Comparison of ENCODE assay signal across 30 cellular contexts in genomic region chr4:16846520-16847117, GRCh38. TPM values are rescaled to one million over a fixed set of nuclear protein-coding genes. Genes with fewer than 3 reads are reported as not detected.
"Had no signal": no experiment of that assay in that cellular context is flagged by ENCODE, and none has a peak within 500 bp of the region (broad histone marks: within the 10 kb centered on the region; RNA-seq: fewer than 3 reads in every experiment).

No MANE protein-coding gene starts in this region.

- H3K79me2 ChIP-seq: hepatocyte had no signal

- FAIRE-seq: endothelial cell of umbilical vein, islet of Langerhans, pancreas, urothelium cell line had no signal

- H3K4me1 ChIP-seq: pancreas, prostate gland had no signal

- H3K27me3 ChIP-seq: gastroesophageal sphincter, hepatocyte, left lung, pancreas had no signal

- H3K4me3 ChIP-seq: gastroesophageal sphincter, hepatocyte, left lung, lung, pancreas, prostate gland, skin epidermis, thoracic aorta had no signal

- H3K4me2 ChIP-seq: hepatocyte had no signal

- DNase-seq: activated CD4-positive, alpha-beta memory T cell treated with anti-CD3 and anti-CD28 coated beads, Interleukin-2, amount 10 ng/mL, durations not matched to agents 7 days and 5 days; activated CD4-positive, alpha-beta T cell treated with anti-CD3 and anti-CD28 coated beads for 1 hour; activated CD4-positive, alpha-beta T cell treated with anti-CD3 and anti-CD28 coated beads, Interleukin-2, amount 10 ng/mL, durations not matched to agents 7 days and 5 days; activated naive CD8-positive, alpha-beta T cell treated with anti-CD3 and anti-CD28 coated beads, Interleukin-2, amount 50 U/mL, for 24 hours; activated T-cell treated with anti-CD3 and anti-CD28 coated beads, Interleukin-2, amount 50 U/mL, for 4 hours; amygdala; caudate nucleus; cortex of kidney; effector memory CD8-positive, alpha-beta T cell; left lung; nephron progenitor cell; nucleus accumbens; pancreas; retina; stimulated activated CD4-positive, alpha-beta T cell treated with anti-CD3 and anti-CD28 coated beads, Interleukin-12 subunit alpha, Interleukin-12 subunit beta, amount 100 ng/mL, for 4 hours; stimulated activated CD4-positive, alpha-beta T cell treated with anti-CD3 and anti-CD28 coated beads, Interleukin-4, amount 100 ng/mL, for 1 hour; stimulated activated naive CD8-positive, alpha-beta T cell treated with anti-CD3 and anti-CD28 coated beads, Interleukin-15, Interleukin-2, amounts not matched to agents 100 U/mL and 50 U/mL, for 24 hours; T-helper 9 cell; trophoblast cell had no signal

- H3K27ac ChIP-seq: gastroesophageal sphincter, hepatocyte, left lung, pancreas, prostate gland, skin epidermis, thoracic aorta had no signal

- H3K9me3 ChIP-seq: gastroesophageal sphincter, left lung, pancreas, prostate gland, thoracic aorta had no signal

- ATAC-seq: activated naive CD8-positive, alpha-beta T cell treated with anti-CD3 and anti-CD28 coated beads, Interleukin-2, amount 50 U/mL, for 24 hours; activated T-cell treated with anti-CD3 and anti-CD28 coated beads, Interleukin-2, amount 50 U/mL, for 4 hours; activated T-helper 17 cell treated with anti-CD3 and anti-CD28 coated beads, Interleukin-2, amount 50 U/mL, for 72 hours; effector memory CD8-positive, alpha-beta T cell; gastroesophageal sphincter; left lung; pancreas; sciatic nerve; stimulated activated naive CD8-positive, alpha-beta T cell treated with anti-CD3 and anti-CD28 coated beads, Interleukin-15, Interleukin-2, amounts not matched to agents 100 U/mL and 50 U/mL, for 24 hours had no signal

- H3K36me3 ChIP-seq: gastroesophageal sphincter, left lung, pancreas, prostate gland, thoracic aorta had no signal

- H2AFZ ChIP-seq: hepatocyte had no signal

RNA-seq across cellular contexts. Expression of gene LDB2, which starts 51.8 kb away (rescaled TPM):
- total RNA-seq: activated CD4-positive, alpha-beta memory T cell treated with anti-CD3 and anti-CD28 coated beads, Interleukin-2, amount 10 ng/mL, durations not matched to agents 7 days and 5 days; activated CD4-positive, alpha-beta T cell treated with anti-CD3 and anti-CD28 coated beads, Interleukin-2, amount 10 ng/mL, durations not matched to agents 7 days and 5 days; activated T-helper 17 cell treated with anti-CD3 and anti-CD28 coated beads, Interleukin-2, amount 50 U/mL, for 72 hours had no signal
